ENCODE assay signal across 8 cellular contexts in the genomic region with DNA sequence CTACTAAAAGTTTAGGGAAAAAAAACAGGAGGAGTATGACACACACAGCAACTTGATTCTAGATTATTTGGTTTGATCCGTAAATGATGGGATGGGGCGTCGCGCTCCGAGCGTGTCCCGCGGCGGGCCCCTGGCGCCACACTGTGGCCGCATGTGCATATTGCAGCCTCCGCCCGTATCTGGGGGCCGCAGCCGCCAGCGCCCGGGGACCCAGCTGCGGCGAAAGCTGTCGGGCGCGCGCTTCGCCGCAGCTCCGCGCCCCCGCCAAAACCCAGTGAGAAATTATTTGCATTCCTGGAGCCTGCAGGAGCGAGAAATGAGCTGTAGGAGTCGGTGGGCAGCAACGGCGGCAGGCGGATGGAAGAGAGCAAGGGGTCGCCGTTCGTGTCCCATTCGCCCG.
DNase-seq lines count a peak whose midpoint lies in the region; ATAC-seq and TF ChIP-seq lines count a peak whose summit lies in the region.
"Not testable (repeated sequence)": the region's sequence is repeated elsewhere in the genome, so short reads cannot be mapped to it uniquely, and the experiment has no call there.

No MANE protein-coding gene starts in this region.

- not testable (repeated sequence) for H3K27me3 Mint-ChIP-seq in activated CD4-positive, alpha-beta T cell treated with anti-CD3 and anti-CD28 coated beads for 36 hours; activated naive CD8-positive, alpha-beta T cell treated with anti-CD3 and anti-CD28 coated beads, Interleukin-2, amount 10 ng/mL, durations not matched to agents 7 days and 5 days

- H3K4me2 ChIP-seq in HCT116 (ENCODE audit: low read length) = not testable (repeated sequence)

- H3K4me1 Mint-ChIP-seq in activated CD4-positive, alpha-beta T cell treated with anti-CD3 and anti-CD28 coated beads for 36 hours; activated naive CD8-positive, alpha-beta T cell treated with anti-CD3 and anti-CD28 coated beads, Interleukin-2, amount 10 ng/mL, durations not matched to agents 7 days and 5 days: not testable (repeated sequence)

- not testable (repeated sequence) for DNase-seq in HCT116 (ENCODE audit: low read depth, low spot score)
- DNase-seq in activated CD4-positive, alpha-beta T cell treated with anti-CD3 and anti-CD28 coated beads for 36 hours = peak; percentile 60
- peak; percentile 37 for DNase-seq in activated naive CD8-positive, alpha-beta T cell treated with anti-CD3 and anti-CD28 coated beads, Interleukin-2, amount 10 ng/mL, durations not matched to agents 7 days and 5 days
- DNase-seq in left cardiac atrium (peak; percentile 29), prostate gland (ENCODE audit: low spot score) (peak; percentile 3)

- H3K9me3 Mint-ChIP-seq in activated CD4-positive, alpha-beta T cell treated with anti-CD3 and anti-CD28 coated beads for 36 hours (ENCODE audit: low read depth); activated naive CD8-positive, alpha-beta T cell treated with anti-CD3 and anti-CD28 coated beads, Interleukin-2, amount 10 ng/mL, durations not matched to agents 7 days and 5 days: not testable (repeated sequence)

- not testable (repeated sequence) for H3K4me1 ChIP-seq in HCT116 (ENCODE audit: control insufficient read depth in 1 of 2, insufficient read depth in 2 of 2, low read length in 2 of 2); prostate gland (replicated peaks); thymus (ENCODE audit: control insufficient read depth, insufficient read depth, low read length)

- H3K4me3 Mint-ChIP-seq in activated CD4-positive, alpha-beta T cell treated with anti-CD3 and anti-CD28 coated beads for 36 hours = peak overlapping the region; percentile 45
- not testable (repeated sequence) for H3K4me3 Mint-ChIP-seq in activated naive CD8-positive, alpha-beta T cell treated with anti-CD3 and anti-CD28 coated beads, Interleukin-2, amount 10 ng/mL, durations not matched to agents 7 days and 5 days

- CTCF ChIA-PET in HCT116 (lab: Charles Lee); activated CD4-positive, alpha-beta T cell treated with anti-CD3 and anti-CD28 coated beads for 36 hours (lab: Charles Lee): not testable (repeated sequence)

- POLR2A ChIA-PET in HCT116 (lab: Charles Lee); activated CD4-positive, alpha-beta T cell treated with anti-CD3 and anti-CD28 coated beads for 36 hours (lab: Charles Lee); activated naive CD8-positive, alpha-beta T cell treated with anti-CD3 and anti-CD28 coated beads, Interleukin-2, amount 10 ng/mL, durations not matched to agents 7 days and 5 days (lab: Charles Lee): not testable (repeated sequence)

- TF ChIP-seq RAD21 in HCT116 (IDR thresholded peaks at IDR 0.05; ENCODE audit: low read depth) = 0 out of 2 replicates have a peak, but pooled peaks have one; percentile 12

- H3K27ac Mint-ChIP-seq in activated CD4-positive, alpha-beta T cell treated with anti-CD3 and anti-CD28 coated beads for 36 hours; activated naive CD8-positive, alpha-beta T cell treated with anti-CD3 and anti-CD28 coated beads, Interleukin-2, amount 10 ng/mL, durations not matched to agents 7 days and 5 days: not testable (repeated sequence)

- H3K9ac ChIP-seq in HCT116 (ENCODE audit: low read length) = not testable (repeated sequence)

- peak in 2 of 3 experiments; percentile 4 to 21; a peak in 1 of 6 replicates for TF ChIP-seq CTCF in HCT116 (IDR thresholded peaks at IDR 0.05 in 2 of 3, conservative IDR thresholded peaks at IDR 0.05 in 1 of 3; ENCODE audit: borderline replicate concordance in 1 of 3, insufficient read depth in 1 of 3, low read depth in 2 of 3, low read length in 2 of 3)
- TF ChIP-seq CTCF in prostate gland (IDR thresholded peaks at IDR 0.05) = not testable (repeated sequence)

- TF ChIP-seq POLR2A in HCT116 (IDR thresholded peaks at IDR 0.05; ENCODE audit: borderline replicate concordance, extremely low read depth, insufficient read depth, insufficient read length); prostate gland (IDR thresholded peaks at IDR 0.05): not testable (repeated sequence)

- H3K9me3 ChIP-seq in HCT116 (ENCODE audit: control insufficient read depth in 1 of 2, insufficient read depth in 1 of 2, low read depth in 1 of 2, low read length in 2 of 2); prostate gland; thymus (ENCODE audit: control insufficient read depth): not testable (repeated sequence)

- not testable (repeated sequence) for H3K27ac ChIP-seq in HCT116 (ENCODE audit: low read depth, low read length); thymus (ENCODE audit: low read depth)
- H3K27ac ChIP-seq in prostate gland = peak overlapping the region in 1 of 2 donors; percentile 61

- intact Hi-C loops in HCT116 (cut with micrococcal nuclease); activated CD4-positive, alpha-beta T cell treated with anti-CD3 and anti-CD28 coated beads for 36 hours (cut with DNase I, micrococcal nuclease); left cardiac atrium (cut with DNase I); prostate gland (cut with DNase I): not testable (repeated sequence)

- H3K9me2 ChIP-seq in HCT116 (ENCODE audit: insufficient read depth) = not testable (repeated sequence)

- not testable (repeated sequence) for H3K36me3 Mint-ChIP-seq in activated CD4-positive, alpha-beta T cell treated with anti-CD3 and anti-CD28 coated beads for 36 hours (ENCODE audit: low read depth); activated naive CD8-positive, alpha-beta T cell treated with anti-CD3 and anti-CD28 coated beads, Interleukin-2, amount 10 ng/mL, durations not matched to agents 7 days and 5 days

- H3K79me2 ChIP-seq in HCT116 (ENCODE audit: insufficient read depth, low read length) = not testable (repeated sequence)

- RAD21 ChIA-PET in HCT116 (lab: Charles Lee; ENCODE audit: low non-redundant PET in 1 of 2, low total read pairs in 2 of 2, uncharacterized antibody in 2 of 2, unreplicated experiment in 2 of 2) = not testable (repeated sequence)

- not testable (repeated sequence) for H3K4me3 ChIP-seq in HCT116 (replicated peaks in 1 of 2; ENCODE audit: low read depth in 1 of 2, low read length in 2 of 2)
- H3K4me3 ChIP-seq in prostate gland (peak overlapping the region; percentile 11 to 23), thymus (ENCODE audit: low read length) (peak overlapping the region; percentile 18)

- WGBS in prostate gland = 0% methylated on average over 17 of the region's 38 CpGs
- under 1% methylated on average over 26 of the region's 38 CpGs for whole genome bisulfite sequencing in thymus

- ATAC-seq in GM18861 (IDR thresholded peaks at IDR 0.05; ENCODE audit: unreplicated experiment) (peak; percentile 74), HCT116 (peak; percentile 88), HG03457 (IDR thresholded peaks at IDR 0.05; ENCODE audit: unreplicated experiment) (peak; percentile 62), left cardiac atrium (peak; percentile 86 to 90)
- peak; percentile 72 for ATAC-seq in activated CD4-positive, alpha-beta T cell treated with anti-CD3 and anti-CD28 coated beads for 36 hours
- ATAC-seq in activated naive CD8-positive, alpha-beta T cell treated with anti-CD3 and anti-CD28 coated beads, Interleukin-2, amount 10 ng/mL, durations not matched to agents 7 days and 5 days (ENCODE audit: low read depth) = peak; percentile 65

- not testable (repeated sequence) for H3K27me3 ChIP-seq in HCT116 (ENCODE audit: insufficient read depth, low read length); prostate gland (replicated peaks; ENCODE audit: insufficient read depth); thymus (ENCODE audit: control insufficient read depth, insufficient read depth)

- BruUV-seq in HCT116 (replicated peaks; lab: Mats Ljungman, UMichigan) = not testable (repeated sequence)

- H4K20me1 ChIP-seq in HCT116 (ENCODE audit: insufficient read depth) = not testable (repeated sequence)

- H2AFZ ChIP-seq in HCT116 (ENCODE audit: low read depth, low read length, poor library complexity, severe bottlenecking) = not testable (repeated sequence)

- not testable (repeated sequence) for H3K36me3 ChIP-seq in HCT116 (ENCODE audit: control insufficient read depth in 1 of 2, insufficient read depth in 2 of 2, low read length in 2 of 2); prostate gland; thymus (ENCODE audit: control insufficient read depth, insufficient read depth)
